21 cellular contexts compared by ENCODE assay signal in genomic region chr4:125838924-125839323, GRCh38.
DNase-seq lines count a peak whose midpoint lies in the region; ATAC-seq and TF ChIP-seq lines count a peak whose summit lies in the region.
"Had no signal": no experiment of that assay in that cellular context is flagged by ENCODE, and none has a peak within 500 bp of the region (broad histone marks: within the 10 kb centered on the region; RNA-seq: fewer than 3 reads in every experiment).

No MANE protein-coding gene starts in this region.

- H3K27ac ChIP-seq in parathyroid adenoma (no peak overlapping the region), adrenal gland (no peak overlapping the region)
- H3K27ac ChIP-seq: A549, BLaER1, RWPE1 had no signal

- DNase-seq in EL = peak; percentile 6
- DNase-seq in SK-N-DZ (ENCODE audit: low spot score) = peak; percentile 35
- DNase-seq in foreskin melanocyte = peak; percentile 70
- DNase-seq in chondrocyte (ENCODE audit: low spot score) = no peak
- no peak for DNase-seq in A172 (ENCODE audit: low spot score)
- DNase-seq in adrenal gland = no peak
- DNase-seq: CD8-positive, alpha-beta T cell; DMS53; GOT3; NCI-H1048; NCI-H1436 treated with DMSO at 0.1 percent for 48 hours; NCI-H2029; NCI-H345; NCI-H524 treated with DMSO at 0.1 percent for 48 hours; PC-3 had no signal

- peak overlapping the region; percentile 40 for H3K4me2 ChIP-seq in parathyroid adenoma (ENCODE audit: low read length)
- H3K4me2 ChIP-seq: A549, BLaER1 had no signal

- peaks cover 1% of the 10 kb centered on the region for H3K36me3 Mint-ChIP-seq in chondrocyte (ENCODE audit: low read depth)
- H3K36me3 Mint-ChIP-seq: CD8-positive, alpha-beta T cell had no signal

- H3K4me3 ChIP-seq in parathyroid adenoma (ENCODE audit: low read depth, low read length) = no peak overlapping the region
- H3K4me3 ChIP-seq in adrenal gland = no peak overlapping the region
- H3K4me3 ChIP-seq: A549, BLaER1 had no signal

- H3K27me3 ChIP-seq in parathyroid adenoma (ENCODE audit: control insufficient read depth, insufficient read depth, low read length) (no peaks in the 10 kb centered on the region), adrenal gland (no peaks in the 10 kb centered on the region)
- H3K27me3 ChIP-seq: BLaER1 had no signal

- no peak overlapping the region for H2AFZ ChIP-seq in parathyroid adenoma

- H3K27ac Mint-ChIP-seq in chondrocyte (ENCODE audit: unreplicated experiment) = no peak overlapping the region
- H3K27ac Mint-ChIP-seq: CD8-positive, alpha-beta T cell had no signal

- peaks cover 5% of the 10 kb centered on the region for H3K4me1 ChIP-seq in parathyroid adenoma
- no peaks in the 10 kb centered on the region for H3K4me1 ChIP-seq in adrenal gland (replicated peaks in 1 of 2)
- H3K4me1 ChIP-seq: BLaER1 had no signal

- intact Hi-C loops in adrenal gland (cut with DNase I) = no loop called here

- H3K9ac ChIP-seq in parathyroid adenoma = no peak overlapping the region
- H3K9ac ChIP-seq: BLaER1 had no signal

- H3K9me3 ChIP-seq in parathyroid adenoma (ENCODE audit: control insufficient read depth, low read length) = no peaks in the 10 kb centered on the region
- no peaks in the 10 kb centered on the region for H3K9me3 ChIP-seq in adrenal gland (replicated peaks in 1 of 3)
- H3K9me3 ChIP-seq: A549, BLaER1 had no signal

- no peak for TF ChIP-seq CTCF in parathyroid adenoma (IDR thresholded peaks at IDR 0.05)
- no peak for TF ChIP-seq CTCF in chondrocyte (IDR thresholded peaks at IDR 0.05)
- TF ChIP-seq CTCF in adrenal gland (IDR thresholded peaks at IDR 0.05) = no peak

- no peak overlapping the region for H3K4me3 Mint-ChIP-seq in chondrocyte (ENCODE audit: unreplicated experiment)
- H3K4me3 Mint-ChIP-seq: CD8-positive, alpha-beta T cell had no signal

- peaks cover 4% of the 10 kb centered on the region for H3K27me3 Mint-ChIP-seq in chondrocyte (ENCODE audit: low read depth)

- H3K4me1 Mint-ChIP-seq in chondrocyte (ENCODE audit: low read depth) = no peaks in the 10 kb centered on the region

- no peaks in the 10 kb centered on the region for H3K9me3 Mint-ChIP-seq in chondrocyte (ENCODE audit: low read depth)

- no peak for TF ChIP-seq POLR2A in adrenal gland (IDR thresholded peaks at IDR 0.05)

- H3K79me2 ChIP-seq in parathyroid adenoma = no peaks in the 10 kb centered on the region

- H3K36me3 ChIP-seq in parathyroid adenoma (ENCODE audit: control insufficient read depth, insufficient read depth, low read length) = no peaks in the 10 kb centered on the region
- no peaks in the 10 kb centered on the region for H3K36me3 ChIP-seq in adrenal gland (replicated peaks in 1 of 2)
- H3K36me3 ChIP-seq: BLaER1 had no signal

- ATAC-seq in HG03442 (IDR thresholded peaks at IDR 0.05; ENCODE audit: unreplicated experiment) = no peak
- ATAC-seq: A549; CD8-positive, alpha-beta T cell; HCT116; PC-3 had no signal

Comparison
In these comparisons a context has a peak if more than half of its experiments do, and no peak if none do; other contexts are left out.
1. DNase-seq: peak in EL (single experiment), SK-N-DZ (single experiment) and foreskin melanocyte (single experiment); none in chondrocyte (single experiment), A172 (single experiment) and adrenal gland (0 of 7).